17 cellular contexts compared by ENCODE assay signal in genomic region chr5:132269635-132270344, GRCh38. TPM values are rescaled to one million over a fixed set of nuclear protein-coding genes. Genes with fewer than 3 reads are reported as not detected.
A peak's percentile ranks its signal among the peaks of the same experiment; 100 is the strongest.
DNase-seq lines count a peak whose midpoint lies in the region; ATAC-seq, FAIRE-seq and TF ChIP-seq lines count a peak whose summit lies in the region.
"Had no signal": no experiment of that assay in that cellular context is flagged by ENCODE, and none has a peak within 500 bp of the region (broad histone marks: within the 10 kb centered on the region; RNA-seq: fewer than 3 reads in every experiment).

No MANE protein-coding gene starts in this region.

- POLR2A ChIA-PET in HepG2 (lab: Yijun Ruan, JAX): interaction anchor here (1.9 to 3.3 kb wide), 2 partner anchors 8 to 24 kb away, joined by 5 to 12 read pairs; partner anchors contain the start of gene SLC22A4

- TF ChIP-seq POLR2A in HepG2 (IDR thresholded peaks at IDR 0.05; ENCODE audit: insufficient read depth in 1 of 2, low read depth in 2 of 2, low read length in 2 of 2) (no peak), transverse colon (IDR thresholded peaks at IDR 0.05) (no peak)

- no peak overlapping the region for H3K9ac ChIP-seq in HepG2 (ENCODE audit: insufficient read depth, low read depth, low read length)

- H4K20me1 ChIP-seq in HepG2 (ENCODE audit: insufficient read depth, low read length): no peaks in the 10 kb centered on the region

- TF ChIP-seq CTCF in bronchial epithelial cell (IDR thresholded peaks at IDR 0.05; ENCODE audit: insufficient read depth, low read length, severe bottlenecking) (no peak), HepG2 (CRISPR knock-in tag; IDR thresholded peaks at IDR 0.05) (no peak), transverse colon (IDR thresholded peaks at IDR 0.05) (no peak), left lung (IDR thresholded peaks at IDR 0.05) (no peak)

- CTCF ChIA-PET in HepG2 (lab: Yijun Ruan, JAX; ENCODE audit: low intra/inter-chr PET ratio, low total read pairs): no interaction called here

- in situ Hi-C loops in HepG2 (cut with HindIII; ENCODE audit: extremely low pct_ligation_motif_present, low pct_unique_long_range_greater_than_20kb): no loop called here
- in situ Hi-C loops in transverse colon (cut with MboI; ENCODE audit: low pct_ligation_motif_present in 1 of 4, low pct_unique_long_range_greater_than_20kb in 1 of 4, low sequenced_read_pairs in 3 of 4): loop anchor here in 1 of 4 donors (25.0 kb wide), 1 partner anchor 268 kb away; the partner anchor contains the start of gene IL5

- WGBS in HepG2 (ENCODE audit: low lambda C conversion rate): 100% methylated on average over 2 of the region's 3 CpGs
- 92% methylated on average over 2 of the region's 3 CpGs; no CpG with 5 or more reads in 1 of the 2 donors for WGBS in transverse colon (ENCODE audit: low coverage in 1 of 2), 2 donors

- no peak for TF ChIP-seq EP300 in HepG2 (IDR thresholded peaks at IDR 0.05; ENCODE audit: low read depth in 2 of 2, low read length in 2 of 2)
- TF ChIP-seq EP300 in HepG2 (CRISPR knock-in tag; IDR thresholded peaks at IDR 0.05; ENCODE audit: borderline replicate concordance): no peak
- no peak for TF ChIP-seq EP300 in transverse colon (IDR thresholded peaks at IDR 0.05; ENCODE audit: low read depth)

- intact Hi-C loops in HepG2 (cut with micrococcal nuclease; ENCODE audit: unreplicated experiment) (loop anchor here (5.0 kb wide), 1 partner anchor 98 kb away; the partner anchor contains the start of gene SLC22A5), transverse colon (cut with DNase I; ENCODE audit: low total_unique reads) (no loop called here), left lung (cut with DNase I) (no loop called here)

- no peak overlapping the region for H3K4me2 ChIP-seq in HepG2 (ENCODE audit: low read depth, low read length)

- no peaks in the 10 kb centered on the region for H3K79me2 ChIP-seq in HepG2 (ENCODE audit: insufficient read depth, low read length)

- no TSS peak for BruUV-seq in HepG2 (replicated peaks; lab: Mats Ljungman, UMichigan)

- H3K27me3 ChIP-seq in bronchial epithelial cell (ENCODE audit: control insufficient read depth, insufficient read depth, low read length): no peaks in the 10 kb centered on the region
- H3K27me3 ChIP-seq in HepG2 (ENCODE audit: control insufficient read depth in 1 of 2, insufficient read depth in 2 of 2, low read length in 2 of 2): no peaks in the 10 kb centered on the region
- no peaks in the 10 kb centered on the region for H3K27me3 ChIP-seq in transverse colon
- H3K27me3 ChIP-seq in left lung: peaks cover 0 to 13% of the 10 kb centered on the region in 2 donors
- H3K27me3 ChIP-seq: BE2C, foreskin keratinocyte, pancreas, suprapubic skin had no signal

- TF ChIP-seq RAD21 in HepG2 (CRISPR knock-in tag; IDR thresholded peaks at IDR 0.05): no peak

- DNase-seq in RCC 7860 (ENCODE audit: low spot score): peak; percentile 5
- DNase-seq in bronchial epithelial cell (ENCODE audit: low read depth): no peak
- DNase-seq in HepG2 (ENCODE audit: low spot score): no peak
- DNase-seq in transverse colon: no peak
- DNase-seq in HK-2 (ENCODE audit: unreplicated experiment): no peak
- DNase-seq in germinal center (ENCODE audit: low spot score): no peak
- DNase-seq in left lung: no peak
- DNase-seq: activated CD8-positive, alpha-beta T cell treated with anti-CD3 and anti-CD28 coated beads for 36 hours; effector memory CD8-positive, alpha-beta T cell; GF-D8; Kasumi-1; NCI-H1417 had no signal

- no peak overlapping the region for H2AFZ ChIP-seq in HepG2 (ENCODE audit: low read length)

- H3K9me3 ChIP-seq in HepG2 (ENCODE audit: low read length) (no peaks in the 10 kb centered on the region), transverse colon (no peaks in the 10 kb centered on the region), left lung (no peaks in the 10 kb centered on the region)
- H3K9me3 ChIP-seq: BE2C, pancreas, suprapubic skin had no signal

- FAIRE-seq in RCC 7860 (lab: Jason Lieb, UNC): no peak
- FAIRE-seq in bronchial epithelial cell (lab: Jason Lieb, UNC): peak; percentile 18
- no peak for FAIRE-seq in HepG2 (lab: Jason Lieb, UNC)
- FAIRE-seq: pancreas had no signal

- H3K36me3 ChIP-seq in bronchial epithelial cell (ENCODE audit: control insufficient read depth, insufficient read depth, low read length) (peaks cover 22% of the 10 kb centered on the region), HepG2 (replicated peaks in 1 of 2; ENCODE audit: control insufficient read depth in 1 of 2, insufficient read depth in 2 of 2, low read length in 2 of 2) (no peaks in the 10 kb centered on the region), transverse colon (no peaks in the 10 kb centered on the region), left lung (no peaks in the 10 kb centered on the region)
- H3K36me3 ChIP-seq: pancreas had no signal

- H3K4me3 ChIP-seq in bronchial epithelial cell (ENCODE audit: low read depth, low read length) (no peak overlapping the region), HepG2 (replicated peaks in 1 of 3; ENCODE audit: insufficient read depth in 1 of 3, low read depth in 2 of 3, low read length in 3 of 3) (no peak overlapping the region), transverse colon (no peak overlapping the region), left lung (no peak overlapping the region)
- H3K4me3 ChIP-seq: pancreas, suprapubic skin had no signal

- H3K4me1 ChIP-seq in HepG2 (ENCODE audit: insufficient read depth, low read length): peaks cover 62% of the 10 kb centered on the region
- H3K4me1 ChIP-seq in transverse colon: peaks cover 19 to 56% (median 36%) of the 10 kb centered on the region in 4 donors
- H3K4me1 ChIP-seq in left lung: peaks cover 9 to 13% of the 10 kb centered on the region in 2 donors

- ATAC-seq in HepG2: peak; percentile 20
- ATAC-seq in left lung: no peak
- ATAC-seq: activated CD8-positive, alpha-beta T cell treated with anti-CD3 and anti-CD28 coated beads for 36 hours; effector memory CD8-positive, alpha-beta T cell; foreskin keratinocyte; Panc1; pancreas had no signal

- H3K27ac ChIP-seq in HepG2 (ENCODE audit: extremely low read length, insufficient read depth, low read length) (no peak overlapping the region), transverse colon (peak overlapping the region in 3 of 4 donors; percentile 14 to 97 (median 28)), left lung (no peak overlapping the region)
- H3K27ac ChIP-seq: foreskin keratinocyte, pancreas, suprapubic skin had no signal

RNA-seq across cellular contexts. Expression of gene PDLIM4, which starts 12.3 kb away (rescaled TPM):
- total RNA-seq in bronchial epithelial cell: 12.9 and 18.8 TPM in 2 replicates
- total RNA-seq in HepG2 (2016; rRNA removed; fragmentation: Illumina TruSeq; extraction: Trizol): 0.80 and 1.1 TPM in 2 replicates
- 0.44 and 0.81 TPM in 2 replicates for total RNA-seq in HepG2 (2016; cell fraction: cytosol; rRNA removed; fragmentation: Illumina TruSeq; extraction: Trizol; ENCODE audit: low read depth)
- total RNA-seq in HepG2 (2016; cell fraction: insoluble cytoplasmic fraction; rRNA removed; fragmentation: Illumina TruSeq; extraction: Trizol): 1.1 and 1.2 TPM in 2 replicates
- 0.76 and 0.93 TPM in 2 replicates for total RNA-seq in HepG2 (2016; cell fraction: membrane; rRNA removed; fragmentation: Illumina TruSeq; extraction: Trizol)
- total RNA-seq in HepG2 (2016; cell fraction: nucleus; rRNA removed; fragmentation: Illumina TruSeq; extraction: Trizol): 0.38 and 0.56 TPM in 2 replicates
- 2.3 and 2.5 TPM in 2 replicates for polyA plus RNA-seq in HepG2 (2011; rRNA removed)
- polyA plus RNA-seq in HepG2 (2011; cell fraction: cytosol; rRNA removed): 1.2 and 3.5 TPM in 2 replicates
- polyA plus RNA-seq in HepG2 (2011; cell fraction: nucleus; rRNA removed): 5.9 and 8.0 TPM in 2 replicates
- polyA plus RNA-seq in HepG2 (2012): 1.4 and 1.7 TPM in 2 replicates
- 0.28 and 0.49 TPM in 2 replicates for polyA plus RNA-seq in HepG2 (2016; cell fraction: cytosol; fragmentation: Illumina TruSeq; extraction: Trizol; ENCODE audit: low read depth)
- 2.1 and 2.4 TPM in 2 replicates for polyA plus RNA-seq in HepG2 (2016; cell fraction: insoluble cytoplasmic fraction; fragmentation: Illumina TruSeq; extraction: Trizol; ENCODE audit: low read depth)
- 0.43 and 0.85 TPM in 2 replicates for polyA plus RNA-seq in HepG2 (2016; cell fraction: membrane; fragmentation: Illumina TruSeq; extraction: Trizol; ENCODE audit: low read depth)
- 0.97 and 2.5 TPM in 2 replicates for polyA plus RNA-seq in HepG2 (2016; cell fraction: nucleus; fragmentation: Illumina TruSeq; extraction: Trizol; ENCODE audit: insufficient read depth, low read depth)
- polyA minus RNA-seq in HepG2 (2011; rRNA and poly(A)+ RNA removed; ENCODE audit: low replicate concordance): 0.77 and 0.94 TPM in 2 replicates
- 1.1 and 1.3 TPM in 2 replicates for polyA minus RNA-seq in HepG2 (2011; cell fraction: cytosol; rRNA and poly(A)+ RNA removed)
- polyA minus RNA-seq in HepG2 (2011; cell fraction: nucleus; rRNA and poly(A)+ RNA removed): 0.87 and 1.4 TPM in 2 replicates
- 10 to 100 TPM in 3 of 4 donors, 1 to 10 TPM in 1; 9.7 to 43.4 (median 19.7) TPM for total RNA-seq in transverse colon
- 10 to 100 TPM in 1 of 2 donors, 1 to 10 TPM in 1; 7.7 to 13.5 TPM for total RNA-seq in left lung
- total RNA-seq: activated CD8-positive, alpha-beta T cell treated with anti-CD3 and anti-CD28 coated beads for 36 hours had no signal

RNA-seq across cellular contexts. Expression of gene SLC22A4, which starts 24.4 kb away (rescaled TPM):
- total RNA-seq in bronchial epithelial cell (0.13 and 0.26 TPM in 2 replicates), HepG2 (2016; rRNA removed; fragmentation: Illumina TruSeq; extraction: Trizol) (0.62 and 0.83 TPM in 2 replicates), transverse colon (10 to 100 TPM in 2 of 4 donors, 1 to 10 TPM in 1, not detected in 1; 1.6 to 48.3 (median 14.5) TPM), left lung (10 to 100 TPM in 1 of 2 donors, 1 to 10 TPM in 1; 1.0 to 10.3 TPM)
- 0.20 and 0.26 TPM in 2 replicates for total RNA-seq in HepG2 (2016; cell fraction: cytosol; rRNA removed; fragmentation: Illumina TruSeq; extraction: Trizol; ENCODE audit: low read depth)
- 0.34 and 0.93 TPM in 2 replicates for total RNA-seq in HepG2 (2016; cell fraction: insoluble cytoplasmic fraction; rRNA removed; fragmentation: Illumina TruSeq; extraction: Trizol)
- total RNA-seq in HepG2 (2016; cell fraction: membrane; rRNA removed; fragmentation: Illumina TruSeq; extraction: Trizol): 0.59 and 0.99 TPM in 2 replicates
- 0.99 and 1.1 TPM in 2 replicates for total RNA-seq in HepG2 (2016; cell fraction: nucleus; rRNA removed; fragmentation: Illumina TruSeq; extraction: Trizol)
- polyA plus RNA-seq in HepG2 (2011; rRNA removed): 0.33 and 0.56 TPM in 2 replicates
- polyA plus RNA-seq in HepG2 (2011; cell fraction: cytosol; rRNA removed): 0.31 and 0.35 TPM in 2 replicates
- 0.64 and 0.88 TPM in 2 replicates for polyA plus RNA-seq in HepG2 (2011; cell fraction: nucleus; rRNA removed)
- 0.19 and 0.25 TPM in 2 replicates for polyA plus RNA-seq in HepG2 (2012)
- polyA plus RNA-seq in HepG2 (2016; cell fraction: cytosol; fragmentation: Illumina TruSeq; extraction: Trizol; ENCODE audit: low read depth): 0.12 and 0.36 TPM in 2 replicates
- polyA plus RNA-seq in HepG2 (2016; cell fraction: insoluble cytoplasmic fraction; fragmentation: Illumina TruSeq; extraction: Trizol; ENCODE audit: low read depth): 0.29 and 0.41 TPM in 2 replicates
- polyA plus RNA-seq in HepG2 (2016; cell fraction: membrane; fragmentation: Illumina TruSeq; extraction: Trizol; ENCODE audit: low read depth): 0.29 and 0.35 TPM in 2 replicates
- 1.0 and 1.9 TPM in 2 replicates for polyA plus RNA-seq in HepG2 (2016; cell fraction: nucleus; fragmentation: Illumina TruSeq; extraction: Trizol; ENCODE audit: insufficient read depth, low read depth)
- 0.94 and 9.4 TPM in 2 replicates for polyA minus RNA-seq in HepG2 (2011; rRNA and poly(A)+ RNA removed; ENCODE audit: low replicate concordance)
- 0.79 TPM in 1 of 2 replicates, not detected in the other for polyA minus RNA-seq in HepG2 (2011; cell fraction: cytosol; rRNA and poly(A)+ RNA removed)
- polyA minus RNA-seq in HepG2 (2011; cell fraction: nucleus; rRNA and poly(A)+ RNA removed): 1.5 and 1.8 TPM in 2 replicates

RNA-seq across cellular contexts. Expression of gene P4HA2, which starts 42.1 kb away (rescaled TPM):
- total RNA-seq in bronchial epithelial cell (174 and 190 TPM in 2 replicates), HepG2 (2016; rRNA removed; fragmentation: Illumina TruSeq; extraction: Trizol) (16.5 and 37.7 TPM in 2 replicates), transverse colon (10 to 100 TPM; 22.1 to 53.5 (median 32.7) TPM), left lung (10 to 100 TPM; 58.5 to 81.9 TPM)
- 3.3 and 4.3 TPM in 2 replicates for total RNA-seq in HepG2 (2016; cell fraction: cytosol; rRNA removed; fragmentation: Illumina TruSeq; extraction: Trizol; ENCODE audit: low read depth)
- 14.1 and 38.3 TPM in 2 replicates for total RNA-seq in HepG2 (2016; cell fraction: insoluble cytoplasmic fraction; rRNA removed; fragmentation: Illumina TruSeq; extraction: Trizol)
- total RNA-seq in HepG2 (2016; cell fraction: membrane; rRNA removed; fragmentation: Illumina TruSeq; extraction: Trizol): 7.5 and 8.0 TPM in 2 replicates
- 34.5 and 35.9 TPM in 2 replicates for total RNA-seq in HepG2 (2016; cell fraction: nucleus; rRNA removed; fragmentation: Illumina TruSeq; extraction: Trizol)
- 108 and 126 TPM in 2 replicates for polyA plus RNA-seq in HepG2 (2011; rRNA removed)
- 107 and 109 TPM in 2 replicates for polyA plus RNA-seq in HepG2 (2011; cell fraction: cytosol; rRNA removed)
- 62.4 and 67.9 TPM in 2 replicates for polyA plus RNA-seq in HepG2 (2011; cell fraction: nucleus; rRNA removed)
- 66.5 and 86.6 TPM in 2 replicates for polyA plus RNA-seq in HepG2 (2012)
- 2.8 and 3.4 TPM in 2 replicates for polyA plus RNA-seq in HepG2 (2016; cell fraction: cytosol; fragmentation: Illumina TruSeq; extraction: Trizol; ENCODE audit: low read depth)
- polyA plus RNA-seq in HepG2 (2016; cell fraction: insoluble cytoplasmic fraction; fragmentation: Illumina TruSeq; extraction: Trizol; ENCODE audit: low read depth): 12.5 and 14.6 TPM in 2 replicates
- 4.7 and 5.3 TPM in 2 replicates for polyA plus RNA-seq in HepG2 (2016; cell fraction: membrane; fragmentation: Illumina TruSeq; extraction: Trizol; ENCODE audit: low read depth)
- polyA plus RNA-seq in HepG2 (2016; cell fraction: nucleus; fragmentation: Illumina TruSeq; extraction: Trizol; ENCODE audit: insufficient read depth, low read depth): 38.2 and 45.7 TPM in 2 replicates
- polyA minus RNA-seq in HepG2 (2011; rRNA and poly(A)+ RNA removed; ENCODE audit: low replicate concordance): 34.7 and 158 TPM in 2 replicates
- polyA minus RNA-seq in HepG2 (2011; cell fraction: cytosol; rRNA and poly(A)+ RNA removed): 44.8 and 53.1 TPM in 2 replicates
- polyA minus RNA-seq in HepG2 (2011; cell fraction: nucleus; rRNA and poly(A)+ RNA removed): 40.5 and 41.8 TPM in 2 replicates

Comparison
In these comparisons a context has a peak if more than half of its experiments do, and no peak if none do; other contexts are left out.
1. H3K27ac ChIP-seq: peak in transverse colon (3 of 4); none in HepG2 (single experiment) and left lung (0 of 2).